8 cellular contexts compared by ENCODE assay signal in the genomic region with DNA sequence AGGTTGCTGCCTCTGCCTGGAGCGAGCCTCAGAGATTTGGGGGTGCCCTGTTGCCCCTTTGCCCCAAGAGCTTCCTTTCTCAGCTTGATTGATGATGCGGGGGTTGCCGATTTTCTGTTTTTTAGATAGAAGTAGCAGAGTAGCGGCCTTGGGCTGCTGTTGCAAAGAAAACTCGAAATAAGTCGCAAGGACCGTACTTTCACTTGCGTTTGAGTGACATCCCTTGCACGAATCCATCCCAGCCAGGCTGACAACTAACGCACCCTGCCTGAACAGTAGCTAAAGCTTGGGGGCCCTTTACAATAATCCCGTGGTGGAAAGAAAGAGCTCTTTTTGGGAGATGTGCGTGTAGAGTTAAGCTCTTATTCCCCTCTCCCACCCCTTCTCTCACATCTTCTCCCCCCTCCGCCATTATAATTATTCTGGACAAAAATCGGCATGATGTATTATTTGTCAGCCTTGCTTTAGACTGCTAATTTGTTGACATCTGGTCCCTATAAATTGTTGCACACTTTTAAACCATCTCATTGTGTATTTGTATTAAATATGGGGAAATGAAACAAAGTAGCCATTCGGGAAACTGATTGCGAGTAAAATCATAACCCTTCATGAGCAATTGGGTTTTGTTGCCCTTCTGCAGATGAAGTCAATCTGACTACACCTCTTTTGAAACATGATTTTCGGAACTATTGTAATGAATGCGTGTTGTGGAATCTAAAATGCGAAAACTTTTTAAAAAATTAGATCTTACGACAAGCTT. TPM values are rescaled to one million over a fixed set of nuclear protein-coding genes. Genes with fewer than 3 reads are reported as not detected.
DNase-seq lines count a peak whose midpoint lies in the region; ATAC-seq and TF ChIP-seq lines count a peak whose summit lies in the region.

No MANE protein-coding gene starts in this region.

- no peaks in the 10 kb centered on the region for H3K9me2 ChIP-seq in SU-DHL-6 (replicated peaks; ENCODE audit: insufficient read depth, low read length)

- H3K79me2 ChIP-seq in SU-DHL-6 (ENCODE audit: insufficient read depth, low read length), result peaks cover 58% of the 10 kb centered on the region

- H3K36me3 ChIP-seq in SU-DHL-6 (ENCODE audit: low read length) (no peaks in the 10 kb centered on the region), breast epithelium (no peaks in the 10 kb centered on the region)

- H3K27ac ChIP-seq in SU-DHL-6 (ENCODE audit: low read depth, low read length) (peak overlapping the region; percentile 45), breast epithelium (peak overlapping the region; percentile 89 to 96)

- ATAC-seq in GM18873 (IDR thresholded peaks at IDR 0.05; ENCODE audit: low FRiP score, unreplicated experiment) (peak; percentile 17), HG03108 (IDR thresholded peaks at IDR 0.05; ENCODE audit: unreplicated experiment) (peak; percentile 15), left lobe of liver (peak; percentile 68)

- H3K4me3 ChIP-seq in SU-DHL-6 (ENCODE audit: insufficient read depth, low read length, poor library complexity, severe bottlenecking) (peak overlapping the region; percentile 93), breast epithelium (peak overlapping the region; percentile 95 to 100 (median 99))

- TF ChIP-seq CTCF in SU-DHL-6 (IDR thresholded peaks at IDR 0.05; ENCODE audit: insufficient read depth, low read length, poor library complexity, severe bottlenecking) (no peak), breast epithelium (IDR thresholded peaks at IDR 0.05) (no peak)

- peaks cover 31% of the 10 kb centered on the region for H4K20me1 ChIP-seq in SU-DHL-6 (ENCODE audit: low read depth, low read length)

- DNase-seq in AG08396 (ENCODE audit: low spot score), result peak; percentile 21
- DNase-seq in breast epithelium (ENCODE audit: low spot score in 2 of 2), result no peak
- DNase-seq in left lobe of liver (ENCODE audit: low spot score), result no peak
- peak; percentile 26 for DNase-seq in stimulated activated CD4-positive, alpha-beta T cell treated with anti-CD3 and anti-CD28 coated beads, Interleukin-4, amount 100 ng/mL, for 1 hour
- DNase-seq in H4 (ENCODE audit: low spot score), result no peak

- peak overlapping the region; percentile 99 for H3K4me2 ChIP-seq in SU-DHL-6 (ENCODE audit: low read depth, low read length, poor library complexity, severe bottlenecking)

- H2AFZ ChIP-seq in SU-DHL-6 (ENCODE audit: low read depth, low read length, severe bottlenecking), result no peak overlapping the region

- intact Hi-C loops in breast epithelium (cut with DNase I; ENCODE audit: low total_unique reads), result no loop called here

- H3K27me3 ChIP-seq in SU-DHL-6 (ENCODE audit: low read length) (no peaks in the 10 kb centered on the region), breast epithelium (no peaks in the 10 kb centered on the region)

- H3K9me3 ChIP-seq in SU-DHL-6 (ENCODE audit: insufficient read depth, low read length) (no peaks in the 10 kb centered on the region), breast epithelium (no peaks in the 10 kb centered on the region)

- TF ChIP-seq POLR2A in breast epithelium (IDR thresholded peaks at IDR 0.05), result no peak

- peak overlapping the region; percentile 91 for H3K9ac ChIP-seq in SU-DHL-6 (ENCODE audit: low read length)

- H3F3A ChIP-seq in SU-DHL-6 (ENCODE audit: insufficient read depth), result no peaks in the 10 kb centered on the region

- H3K4me1 ChIP-seq in breast epithelium, result peaks cover 5 to 11% of the 10 kb centered on the region in 2 donors

RNA-seq across cellular contexts. Expression of a gene that starts 0.9 kb away (rescaled TPM):
- total RNA-seq in breast epithelium (10 to 100 TPM; 30.4 to 70.8 (median 51.5) TPM), left lobe of liver (33.8 TPM)
- 48.5 and 79.5 TPM in 2 replicates for total RNA-seq in H4 (2014; rRNA removed; shearing (Covaris generic))

RNA-seq across cellular contexts. Expression of a gene that starts 52.4 kb away (rescaled TPM):
- total RNA-seq in breast epithelium, result 10 to 100 TPM; 51.5 to 61.4 (median 59.4) TPM
- 26.8 TPM for total RNA-seq in left lobe of liver
- 19.2 and 23.5 TPM in 2 replicates for total RNA-seq in H4 (2014; rRNA removed; shearing (Covaris generic))

Comparison
In these comparisons a context has a peak if more than half of its experiments do, and no peak if none do; other contexts are left out.
1. DNase-seq: peak in AG08396 (single experiment) and stimulated activated CD4-positive, alpha-beta T cell treated with anti-CD3 and anti-CD28 coated beads, Interleukin-4, amount 100 ng/mL, for 1 hour (single experiment); none in breast epithelium (0 of 2), left lobe of liver (single experiment) and H4 (single experiment).
2. ATAC-seq: peak in every context shown above with its lines; median percentile 68 in left lobe of liver; 17 in GM18873; 15 in HG03108.